In genomic region chr6:105348897-105349296, GRCh38 we compare ENCODE assay signal across 22 cellular contexts.
"Had no signal": no experiment of that assay in that cellular context is flagged by ENCODE, and none has a peak within 500 bp of the region (broad histone marks: within the 10 kb centered on the region; RNA-seq: fewer than 3 reads in every experiment).

No MANE protein-coding gene starts in this region.

- H3K9me2 ChIP-seq: SK-N-SH had no signal

- H3K9me3 ChIP-seq: MG63, SK-N-SH had no signal

- H3K4me3 ChIP-seq: MG63 had no signal

- H3K9ac ChIP-seq: KMS-11, SK-N-SH had no signal

- ATAC-seq: HepG2, Panc1 had no signal

- H3K27me3 ChIP-seq: MG63 had no signal

- FAIRE-seq: HepG2 had no signal

- H3K4me2 ChIP-seq: KMS-11, SK-N-SH had no signal

- H3K27ac ChIP-seq: KMS-11, RWPE1 had no signal

- DNase-seq: IMR-90, MG63, NCI-H1092, NCI-H1105 treated with DMSO at 0.1 percent for 48 hours, NCI-H1417 treated with DMSO at 0.1 percent for 48 hours, NCI-H146, NCI-H1694 treated with DMSO at 0.1 percent for 48 hours, NCI-H1930, NCI-H2081, NCI-H2107, NCI-H2227 treated with DMSO at 0.1 percent for 48 hours, NCI-H510A, NCI-H524 treated with DMSO at 0.1 percent for 48 hours, NCI-H69, NCI-H774, SHP77, SK-N-SH, SW 1271 had no signal
